ENCODE assay signal across 21 cellular contexts in genomic region chr11:13682212-13682611, GRCh38.
"Had no signal": no experiment of that assay in that cellular context is flagged by ENCODE, and none has a peak within 500 bp of the region (broad histone marks: within the 10 kb centered on the region; RNA-seq: fewer than 3 reads in every experiment).

No MANE protein-coding gene starts in this region.

- H3K27me3 Mint-ChIP-seq: naive thymus-derived CD4-positive, alpha-beta T cell had no signal

- H3K4me3 ChIP-seq: esophagus muscularis mucosa, gastroesophageal sphincter, lung, ovary, stomach, thoracic aorta had no signal

- ATAC-seq: gastroesophageal sphincter; left cardiac atrium; left ventricle myocardium superior; naive thymus-derived CD4-positive, alpha-beta T cell; right cardiac atrium had no signal

- H3K4me3 Mint-ChIP-seq: immature natural killer cell; naive thymus-derived CD4-positive, alpha-beta T cell had no signal

- H3K27ac Mint-ChIP-seq: naive thymus-derived CD4-positive, alpha-beta T cell had no signal

- DNase-seq: effector memory CD4-positive, alpha-beta T cell; foreskin fibroblast; glutamatergic neuron; immature natural killer cell; kidney; left cardiac atrium; left ventricle myocardium superior; mesendoderm; naive thymus-derived CD4-positive, alpha-beta T cell; nucleus accumbens; ovary; right cardiac atrium; stimulated activated CD4-positive, alpha-beta T cell treated with anti-CD3 and anti-CD28 coated beads, Interleukin-12 subunit alpha, Interleukin-12 subunit beta, amount 100 ng/mL, for 4 hours; stimulated activated naive CD4-positive, alpha-beta T cell; stomach; substantia nigra; trophoblast cell had no signal

- H3K36me3 Mint-ChIP-seq: immature natural killer cell had no signal

- H3K9me3 Mint-ChIP-seq: immature natural killer cell; naive thymus-derived CD4-positive, alpha-beta T cell had no signal
